ENCODE assay signal across 33 cellular contexts in the genomic region with DNA sequence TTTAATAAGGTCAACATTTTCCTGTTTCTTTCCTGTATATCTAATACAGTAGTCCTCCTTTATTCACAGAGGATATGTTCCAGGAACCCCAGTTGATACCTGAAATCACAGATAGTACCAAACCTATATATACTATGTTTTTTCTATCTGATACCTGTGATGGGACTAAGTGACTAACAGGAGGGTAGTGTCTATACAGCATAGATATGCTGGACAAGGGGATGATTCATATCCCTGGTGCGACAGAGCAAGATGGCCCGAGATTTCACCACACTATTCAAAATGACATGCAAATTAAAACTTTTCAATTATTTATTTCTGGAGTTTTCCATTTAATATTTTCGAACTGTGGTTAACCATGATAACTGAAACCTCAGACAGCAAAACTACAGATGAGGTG.
"Had no signal": no experiment of that assay in that cellular context is flagged by ENCODE, and none has a peak within 500 bp of the region (broad histone marks: within the 10 kb centered on the region; RNA-seq: fewer than 3 reads in every experiment).

No MANE protein-coding gene starts in this region.

- H3K27ac ChIP-seq: adrenal gland, body of pancreas, brain microvascular endothelial cell, breast epithelium, WERI-Rb-1 had no signal

- H3K4me1 ChIP-seq: adrenal gland, body of pancreas, breast epithelium had no signal

- ATAC-seq: activated CD4-positive, alpha-beta T cell treated with anti-CD3 and anti-CD28 coated beads for 36 hours; activated CD4-positive, CD25-positive, alpha-beta regulatory T cell treated with anti-CD3 and anti-CD28 coated beads, Interleukin-2, amount 50 U/mL, for 24 hours; activated CD8-positive, alpha-beta memory T cell treated with anti-CD3 and anti-CD28 coated beads, Interleukin-2, amount 10 ng/mL, durations not matched to agents 7 days and 5 days; activated CD8-positive, alpha-beta T cell treated with anti-CD3 and anti-CD28 coated beads, Interleukin-2, amount 10 ng/mL, durations not matched to agents 7 days and 5 days; activated naive CD4-positive, alpha-beta T cell treated with anti-CD3 and anti-CD28 coated beads, Interleukin-2, amount 50 U/mL, for 72 hours; body of pancreas; WTC11 had no signal

- DNase-seq: activated CD4-positive, alpha-beta memory T cell treated with anti-CD3 and anti-CD28 coated beads, Interleukin-2, amount 10 ng/mL, durations not matched to agents 7 days and 5 days; activated CD4-positive, alpha-beta T cell treated with anti-CD3 and anti-CD28 coated beads for 1 hour; activated CD4-positive, alpha-beta T cell treated with anti-CD3 and anti-CD28 coated beads for 36 hours; activated CD4-positive, alpha-beta T cell treated with anti-CD3 and anti-CD28 coated beads for 48 hours; activated CD4-positive, alpha-beta T cell treated with anti-CD3 and anti-CD28 coated beads, Interleukin-2, amount 10 ng/mL, durations not matched to agents 7 days and 5 days; activated CD4-positive, alpha-beta T cell treated with anti-CD3 and anti-CD28 coated beads, Interleukin-2, amount 50 U/mL, for 48 hours; activated CD4-positive, CD25-positive, alpha-beta regulatory T cell; activated CD8-positive, alpha-beta memory T cell treated with anti-CD3 and anti-CD28 coated beads for 24 hours; activated CD8-positive, alpha-beta memory T cell treated with anti-CD3 and anti-CD28 coated beads, Interleukin-2, amount 10 ng/mL, durations not matched to agents 7 days and 5 days; activated CD8-positive, alpha-beta memory T cell treated with anti-CD3 and anti-CD28 coated beads, Interleukin-2, amount 50 U/mL, for 48 hours; activated CD8-positive, alpha-beta T cell treated with anti-CD3 and anti-CD28 coated beads, Interleukin-2, amount 10 ng/mL, durations not matched to agents 7 days and 5 days; activated effector memory CD4-positive, alpha-beta T cell treated with anti-CD3 and anti-CD28 coated beads, Interleukin-2, amount 50 U/mL, for 16 hours; activated gamma-delta T cell treated with Interleukin-2 at 50 U/mL for 16 hours; activated naive CD4-positive, alpha-beta T cell; activated naive CD4-positive, alpha-beta T cell treated with anti-CD3 and anti-CD28 coated beads for 36 hours; activated naive CD4-positive, alpha-beta T cell treated with anti-CD3 and anti-CD28 coated beads, Interleukin-2, amount 50 U/mL, for 16 hours; activated naive CD8-positive, alpha-beta T cell treated with anti-CD3 and anti-CD28 coated beads for 36 hours; activated T-cell treated with anti-CD3 and anti-CD28 coated beads, Interleukin-2, amount 50 U/mL, for 24 hours; activated T-cell treated with anti-CD3 and anti-CD28 coated beads, Interleukin-2, amount 50 U/mL, for 48 hours; adrenal gland; amniotic stem cell; aorta; body of pancreas; brain microvascular endothelial cell; central memory CD4-positive, alpha-beta T cell; T-helper 1 cell; T-helper 2 cell; T-helper 9 cell; WERI-Rb-1 had no signal

- H3K4me3 ChIP-seq: adrenal gland, body of pancreas, breast epithelium had no signal

- H3K27me3 ChIP-seq: adrenal gland, body of pancreas, brain microvascular endothelial cell, breast epithelium had no signal

- H3K9me3 ChIP-seq: adrenal gland, body of pancreas, breast epithelium had no signal

- H3K36me3 ChIP-seq: adrenal gland, brain microvascular endothelial cell, breast epithelium, WERI-Rb-1 had no signal
